In genomic region chr1:110605446-110605845, GRCh38 we compare ENCODE assay signal across 9 cellular contexts. TPM values are rescaled to one million over a fixed set of nuclear protein-coding genes. Genes with fewer than 3 reads are reported as not detected.
DNase-seq lines count a peak whose midpoint lies in the region; ATAC-seq and TF ChIP-seq lines count a peak whose summit lies in the region.
"Had no signal": no experiment of that assay in that cellular context is flagged by ENCODE, and none has a peak within 500 bp of the region (broad histone marks: within the 10 kb centered on the region; RNA-seq: fewer than 3 reads in every experiment).

No MANE protein-coding gene starts in this region.

- no peak for DNase-seq in left ventricle myocardium inferior
- DNase-seq in Right ventricle myocardium superior: no peak
- no peak for DNase-seq in type B pancreatic cell (ENCODE audit: extremely low spot score, unreplicated experiment)
- DNase-seq in pons (ENCODE audit: low spot score): no peak
- DNase-seq in activated gamma-delta T cell treated with Interleukin-2 at 50 U/mL for 16 hours: no peak

- peaks cover 98% of the 10 kb centered on the region for H3K27me3 ChIP-seq in left ventricle myocardium inferior (ENCODE audit: low read depth)

- H3K27ac Mint-ChIP-seq in nephron: no peak overlapping the region
- no peak overlapping the region for H3K27ac Mint-ChIP-seq in type B pancreatic cell

- no peaks in the 10 kb centered on the region for H3K36me3 ChIP-seq in left ventricle myocardium inferior

- H3K27ac ChIP-seq in left ventricle myocardium inferior (replicated peaks): peak overlapping the region; percentile 62
- H3K27ac ChIP-seq in cingulate gyrus (ENCODE audit: low read depth, low read length): peak overlapping the region; percentile 83

- H3K4me3 ChIP-seq in left ventricle myocardium inferior: peak overlapping the region; percentile 74

- TF ChIP-seq CTCF in left ventricle myocardium inferior (IDR thresholded peaks at IDR 0.05; ENCODE audit: borderline replicate concordance) (no peak), nephron (IDR thresholded peaks at IDR 0.05; ENCODE audit: unreplicated experiment in 3 of 3) (no peak), type B pancreatic cell (conservative IDR thresholded peaks at IDR 0.05) (no peak)

- H3K4me1 ChIP-seq in left ventricle myocardium inferior: peaks cover 34% of the 10 kb centered on the region

- ATAC-seq in Right ventricle myocardium superior (ENCODE audit: poor library complexity) (no peak), GM19452 (IDR thresholded peaks at IDR 0.05; ENCODE audit: unreplicated experiment) (no peak)

- peaks cover 80% of the 10 kb centered on the region for H3K27me3 Mint-ChIP-seq in nephron (ENCODE audit: low read depth)
- peaks cover 83% of the 10 kb centered on the region for H3K27me3 Mint-ChIP-seq in type B pancreatic cell

- intact Hi-C loops in left ventricle myocardium inferior (cut with micrococcal nuclease) (no loop called here), Right ventricle myocardium superior (cut with DNase I) (no loop called here)

- no peaks in the 10 kb centered on the region for H3K9me3 ChIP-seq in left ventricle myocardium inferior (replicated peaks)

- H3K9me3 Mint-ChIP-seq in nephron (no peaks in the 10 kb centered on the region), type B pancreatic cell (no peaks in the 10 kb centered on the region)

- no peaks in the 10 kb centered on the region for H3K36me3 Mint-ChIP-seq in nephron (ENCODE audit: low read depth)
- no peaks in the 10 kb centered on the region for H3K36me3 Mint-ChIP-seq in type B pancreatic cell

- peaks cover 5% of the 10 kb centered on the region for H3K4me1 Mint-ChIP-seq in nephron
- no peaks in the 10 kb centered on the region for H3K4me1 Mint-ChIP-seq in type B pancreatic cell (ENCODE audit: unreplicated experiment)

- peak overlapping the region; percentile 32 to 82 (median 43) for H3K4me3 Mint-ChIP-seq in nephron
- peak overlapping the region; percentile 49 for H3K4me3 Mint-ChIP-seq in type B pancreatic cell

RNA-seq across cellular contexts. Expression of gene KCNA2, which starts 0.7 kb away (rescaled TPM):
- total RNA-seq in left ventricle myocardium inferior (0.71 TPM), Right ventricle myocardium superior (0.70 TPM), type B pancreatic cell (ENCODE audit: low replicate concordance) (0.40 and 1.1 TPM in 2 replicates)
- total RNA-seq: glomerular endothelial cell had no signal
